8 cellular contexts compared by ENCODE assay signal in genomic region chr7:56079450-56080185, GRCh38.
DNase-seq lines count a peak whose midpoint lies in the region; ATAC-seq lines count a peak whose summit lies in the region.

No MANE protein-coding gene starts in this region.

- H3K4me1 Mint-ChIP-seq in activated naive CD4-positive, alpha-beta T cell treated with anti-CD3 and anti-CD28 coated beads, Interleukin-2, amount 10 ng/mL, durations not matched to agents 7 days and 5 days, result no peaks in the 10 kb centered on the region

- CTCF ChIA-PET in activated naive CD4-positive, alpha-beta T cell treated with anti-CD3 and anti-CD28 coated beads, Interleukin-2, amount 10 ng/mL, durations not matched to agents 7 days and 5 days (lab: Charles Lee), result interaction anchor here (0.9 kb wide), 1 partner anchor 438 kb away, joined by 3 read pairs; no protein-coding TSS in a partner anchor

- no peaks in the 10 kb centered on the region for H3K27me3 Mint-ChIP-seq in activated naive CD4-positive, alpha-beta T cell treated with anti-CD3 and anti-CD28 coated beads, Interleukin-2, amount 10 ng/mL, durations not matched to agents 7 days and 5 days

- no peak overlapping the region for H3K4me3 Mint-ChIP-seq in activated naive CD4-positive, alpha-beta T cell treated with anti-CD3 and anti-CD28 coated beads, Interleukin-2, amount 10 ng/mL, durations not matched to agents 7 days and 5 days

- DNase-seq in COLO668 (lab: John Stamatoyannopoulos, UW; ENCODE audit: unreplicated experiment) (peak; percentile 88), NCI-H748 treated with DMSO at 0.1 percent for 48 hours (lab: John Stamatoyannopoulos, UW) (peak; percentile 41), epidermal melanocyte (ENCODE audit: insufficient read length, low spot score) (peak; percentile 50), nucleus accumbens (lab: John Stamatoyannopoulos, UW) (peak in 55 of 56 donors; percentile 15 to 88 (median 68)), D341Med (ENCODE audit: low spot score) (no peak)
- DNase-seq in stimulated activated naive CD8-positive, alpha-beta T cell treated with anti-CD3 and anti-CD28 coated beads, Interleukin-15, Interleukin-2, amounts not matched to agents 100 U/mL and 50 U/mL, for 24 hours, result no peak
- DNase-seq in activated naive CD4-positive, alpha-beta T cell treated with anti-CD3 and anti-CD28 coated beads, Interleukin-2, amount 10 ng/mL, durations not matched to agents 7 days and 5 days, result no peak

- H3K9me3 Mint-ChIP-seq in activated naive CD4-positive, alpha-beta T cell treated with anti-CD3 and anti-CD28 coated beads, Interleukin-2, amount 10 ng/mL, durations not matched to agents 7 days and 5 days, result no peaks in the 10 kb centered on the region

- ATAC-seq in GM21723 (IDR thresholded peaks at IDR 0.05; ENCODE audit: unreplicated experiment), result no peak
- ATAC-seq in stimulated activated naive CD8-positive, alpha-beta T cell treated with anti-CD3 and anti-CD28 coated beads, Interleukin-15, Interleukin-2, amounts not matched to agents 100 U/mL and 50 U/mL, for 24 hours, result no peak

- no peak overlapping the region for H3K27ac Mint-ChIP-seq in activated naive CD4-positive, alpha-beta T cell treated with anti-CD3 and anti-CD28 coated beads, Interleukin-2, amount 10 ng/mL, durations not matched to agents 7 days and 5 days

- peaks cover 36% of the 10 kb centered on the region for H3K36me3 Mint-ChIP-seq in activated naive CD4-positive, alpha-beta T cell treated with anti-CD3 and anti-CD28 coated beads, Interleukin-2, amount 10 ng/mL, durations not matched to agents 7 days and 5 days

Comparison
In these comparisons a context has a peak if more than half of its experiments do, and no peak if none do; other contexts are left out.
1. DNase-seq: peak in COLO668 (single experiment), NCI-H748 treated with DMSO at 0.1 percent for 48 hours (single experiment), epidermal melanocyte (single experiment) and nucleus accumbens (55 of 56); none in stimulated activated naive CD8-positive, alpha-beta T cell treated with anti-CD3 and anti-CD28 coated beads, Interleukin-15, Interleukin-2, amounts not matched to agents 100 U/mL and 50 U/mL, for 24 hours (single experiment), D341Med (single experiment) and activated naive CD4-positive, alpha-beta T cell treated with anti-CD3 and anti-CD28 coated beads, Interleukin-2, amount 10 ng/mL, durations not matched to agents 7 days and 5 days (single experiment).